13 cellular contexts compared by ENCODE assay signal in the genomic region with DNA sequence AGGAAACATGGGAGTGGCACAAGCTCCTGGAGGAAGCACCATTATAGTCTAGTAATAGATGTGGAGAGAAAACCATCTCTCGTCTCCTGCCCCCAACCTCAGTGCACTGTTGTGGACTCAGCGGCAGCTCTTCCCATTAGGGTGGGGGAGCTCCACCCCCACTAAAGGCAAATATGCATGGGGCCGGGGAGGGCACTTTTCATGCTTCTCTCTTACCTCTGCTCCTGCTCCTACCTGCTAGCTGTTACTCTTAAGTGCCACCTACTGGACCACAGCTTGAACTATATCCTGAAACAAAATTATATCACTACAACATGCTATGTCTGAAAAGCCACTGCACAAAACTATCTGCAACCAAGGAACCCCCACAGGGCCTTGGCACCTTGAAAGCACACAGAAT.
DNase-seq lines count a peak whose midpoint lies in the region; ATAC-seq and TF ChIP-seq lines count a peak whose summit lies in the region.
"Had no signal": no experiment of that assay in that cellular context is flagged by ENCODE, and none has a peak within 500 bp of the region (broad histone marks: within the 10 kb centered on the region; RNA-seq: fewer than 3 reads in every experiment).

No MANE protein-coding gene starts in this region.

- peak; percentile 20 for DNase-seq in HT-29 (ENCODE audit: low spot score)
- DNase-seq in SK-N-SH = no peak
- DNase-seq in kidney epithelial cell (ENCODE audit: low read depth) = no peak
- DNase-seq in activated CD4-positive, alpha-beta T cell treated with anti-CD3 and anti-CD28 coated beads for 48 hours = no peak
- DNase-seq in dedifferentiated amniotic fluid mesenchymal stem cell (ENCODE audit: extremely low spot score) = no peak
- DNase-seq in thyroid gland = no peak
- DNase-seq: activated CD4-positive, alpha-beta memory T cell treated with anti-CD3 and anti-CD28 coated beads, Interleukin-2, amount 10 ng/mL, durations not matched to agents 7 days and 5 days; NCI-H2029; stimulated activated CD4-positive, alpha-beta T cell treated with anti-CD3 and anti-CD28 coated beads, Interleukin-4, amount 100 ng/mL, for 24 hours had no signal

- no peaks in the 10 kb centered on the region for H3K9me3 ChIP-seq in DOHH2 (ENCODE audit: control insufficient read depth, insufficient read depth, low read length)
- no peaks in the 10 kb centered on the region for H3K9me3 ChIP-seq in SK-N-SH
- H3K9me3 ChIP-seq in thyroid gland = no peaks in the 10 kb centered on the region

- H3K4me3 ChIP-seq in DOHH2 (ENCODE audit: low read length) (no peak overlapping the region), SK-N-SH (ENCODE audit: low read depth in 2 of 2, low read length in 1 of 2) (no peak overlapping the region), kidney epithelial cell (ENCODE audit: low read depth, low read length) (no peak overlapping the region), thyroid gland (replicated peaks in 1 of 3) (no peak overlapping the region)
- H3K4me3 ChIP-seq: coronary artery, lung had no signal

- TF ChIP-seq CTCF in DOHH2 (IDR thresholded peaks at IDR 0.05; ENCODE audit: low read depth, low read length, poor library complexity, severe bottlenecking) = peak; percentile 30
- peak; percentile 44 for TF ChIP-seq CTCF in SK-N-SH (IDR thresholded peaks at IDR 0.05)
- peak; percentile 58 for TF ChIP-seq CTCF in kidney epithelial cell (IDR thresholded peaks at IDR 0.05; ENCODE audit: insufficient read depth, low read length, poor library complexity, severe bottlenecking)
- TF ChIP-seq CTCF in thyroid gland (IDR thresholded peaks at IDR 0.05) = no peak

- H4K20me1 ChIP-seq in DOHH2 (ENCODE audit: control insufficient read depth, insufficient read depth, low read depth, low read length) = no peaks in the 10 kb centered on the region
- H4K20me1 ChIP-seq in SK-N-SH (ENCODE audit: insufficient read depth) = no peaks in the 10 kb centered on the region

- no peak for TF ChIP-seq EP300 in SK-N-SH (IDR thresholded peaks at IDR 0.05; ENCODE audit: borderline replicate concordance in 1 of 2, low read depth in 1 of 2, low read length in 1 of 2)

- H3K79me2 ChIP-seq in DOHH2 (ENCODE audit: control insufficient read depth, low read length) (no peaks in the 10 kb centered on the region), SK-N-SH (ENCODE audit: insufficient read depth) (no peaks in the 10 kb centered on the region)

- H3K27me3 ChIP-seq in DOHH2 (ENCODE audit: control insufficient read depth, low read length) (no peaks in the 10 kb centered on the region), SK-N-SH (ENCODE audit: insufficient read depth) (no peaks in the 10 kb centered on the region), kidney epithelial cell (ENCODE audit: control insufficient read depth, insufficient read depth, low read length) (no peaks in the 10 kb centered on the region), thyroid gland (no peaks in the 10 kb centered on the region)

- H3K4me2 ChIP-seq in DOHH2 (ENCODE audit: low read length) (no peak overlapping the region), SK-N-SH (no peak overlapping the region)

- H3K4me1 ChIP-seq in DOHH2 (ENCODE audit: control insufficient read depth, low read length) = no peaks in the 10 kb centered on the region
- H3K4me1 ChIP-seq in SK-N-SH (ENCODE audit: control insufficient read depth in 1 of 2, insufficient read depth in 2 of 2, low read depth in 1 of 2, low read length in 1 of 2) = no peaks in the 10 kb centered on the region
- H3K4me1 ChIP-seq in thyroid gland = no peaks in the 10 kb centered on the region

- peak; percentile 54 for TF ChIP-seq RAD21 in SK-N-SH (IDR thresholded peaks at IDR 0.05; ENCODE audit: low read length)

- POLR2A ChIA-PET in SK-N-SH (lab: Yijun Ruan, JAX) = no interaction called here

- CTCF ChIA-PET in SK-N-SH (lab: Yijun Ruan, JAX) = interaction anchor here (0.6 to 1.5 kb wide), 5 partner anchors 20 to 1019 kb away, joined by 3 to 4 read pairs (median 3); no protein-coding TSS in a partner anchor

- no peaks in the 10 kb centered on the region for H3K36me3 ChIP-seq in DOHH2 (ENCODE audit: control insufficient read depth, low read length)
- no peaks in the 10 kb centered on the region for H3K36me3 ChIP-seq in SK-N-SH (replicated peaks in 1 of 2; ENCODE audit: control insufficient read depth in 1 of 2, insufficient read depth in 2 of 2, low read length in 1 of 2)
- no peaks in the 10 kb centered on the region for H3K36me3 ChIP-seq in kidney epithelial cell (ENCODE audit: control insufficient read depth, insufficient read depth, low read length)
- no peaks in the 10 kb centered on the region for H3K36me3 ChIP-seq in thyroid gland

- no peak overlapping the region for H2AFZ ChIP-seq in SK-N-SH (ENCODE audit: low read depth)

- H3K27ac ChIP-seq in DOHH2 (ENCODE audit: low read depth, low read length) = no peak overlapping the region
- no peak overlapping the region for H3K27ac ChIP-seq in SK-N-SH (ENCODE audit: low read depth in 2 of 2, low read length in 1 of 2)
- H3K27ac ChIP-seq in thyroid gland = no peak overlapping the region
- H3K27ac ChIP-seq: coronary artery had no signal

- ATAC-seq in HG03342 (IDR thresholded peaks at IDR 0.05; ENCODE audit: unreplicated experiment) = no peak

- 42% methylated on average over 3 of the region's 3 CpGs for WGBS in SK-N-SH (ENCODE audit: low lambda C conversion rate)
- 9 to 25% methylated on average over 3 of the region's 3 CpGs for WGBS in thyroid gland, 2 donors

- H3K9me2 ChIP-seq in DOHH2 (replicated peaks; ENCODE audit: control insufficient read depth, low read length) = no peaks in the 10 kb centered on the region
- no peaks in the 10 kb centered on the region for H3K9me2 ChIP-seq in SK-N-SH

- TF ChIP-seq POLR2A in thyroid gland (IDR thresholded peaks at IDR 0.05) = no peak

- H3F3A ChIP-seq in DOHH2 (ENCODE audit: control insufficient read depth, insufficient read depth) (no peaks in the 10 kb centered on the region), SK-N-SH (replicated peaks; ENCODE audit: insufficient read depth) (no peaks in the 10 kb centered on the region)

- no peak overlapping the region for H3K9ac ChIP-seq in SK-N-SH

- intact Hi-C loops in thyroid gland (cut with DNase I) = no loop called here

TF ChIP-seq in SK-N-SH, 30 proteins besides CTCF, POLR2A, EP300 and RAD21:
- no peak for TF ChIP-seq FOXJ3 (CRISPR knock-in tag; IDR thresholded peaks at IDR 0.05)
- TF ChIP-seq SMC3 (IDR thresholded peaks at IDR 0.05; ENCODE audit: low read depth, low read length) = peak; percentile 45
- TF ChIP-seq REST (IDR thresholded peaks at IDR 0.05; ENCODE audit: low read depth, low read length) = no peak
- no peak for TF ChIP-seq EZH2phosphoT487 (IDR thresholded peaks at IDR 0.05; ENCODE audit: borderline replicate concordance, low read depth)
- TF ChIP-seq, protein P1, sequence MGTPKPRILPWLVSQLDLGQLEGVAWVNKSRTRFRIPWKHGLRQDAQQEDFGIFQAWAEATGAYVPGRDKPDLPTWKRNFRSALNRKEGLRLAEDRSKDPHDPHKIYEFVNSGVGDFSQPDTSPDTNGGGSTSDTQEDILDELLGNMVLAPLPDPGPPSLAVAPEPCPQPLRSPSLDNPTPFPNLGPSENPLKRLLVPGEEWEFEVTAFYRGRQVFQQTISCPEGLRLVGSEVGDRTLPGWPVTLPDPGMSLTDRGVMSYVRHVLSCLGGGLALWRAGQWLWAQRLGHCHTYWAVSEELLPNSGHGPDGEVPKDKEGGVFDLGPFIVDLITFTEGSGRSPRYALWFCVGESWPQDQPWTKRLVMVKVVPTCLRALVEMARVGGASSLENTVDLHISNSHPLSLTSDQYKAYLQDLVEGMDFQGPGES (IDR thresholded peaks at IDR 0.05; ENCODE audit: low read depth, low read length) = no peak
TF ChIP-seq in SK-N-SH: peak in this region for 1.

Comparison
In these comparisons a context has a peak if more than half of its experiments do, and no peak if none do; other contexts are left out.
1. CTCF ChIP-seq: peak in DOHH2 (single experiment), SK-N-SH (single experiment) and kidney epithelial cell (single experiment); none in thyroid gland (0 of 6).